Comparison of ENCODE assay signal across 8 cellular contexts in genomic region chr22:50112151-50113118, GRCh38. TPM values are rescaled to one million over a fixed set of nuclear protein-coding genes. Genes with fewer than 3 reads are reported as not detected.
DNase-seq lines count a peak whose midpoint lies in the region; ATAC-seq and TF ChIP-seq lines count a peak whose summit lies in the region.
"Had no signal": no experiment of that assay in that cellular context is flagged by ENCODE, and none has a peak within 500 bp of the region (broad histone marks: within the 10 kb centered on the region; RNA-seq: fewer than 3 reads in every experiment).

No MANE protein-coding gene starts in this region.

- peaks cover 82% of the 10 kb centered on the region for H3K27me3 Mint-ChIP-seq in stimulated activated memory B cell treated with anti-CD40 and anti-IgM and Interleukin-4, amounts not matched to agents 10 μg/mL and 1 μg/mL and 100 μg/mL, for 72 hours

- ATAC-seq in PC-3 (peak; percentile 50), GM18870 (IDR thresholded peaks at IDR 0.05; ENCODE audit: unreplicated experiment) (no peak)
- no peak for ATAC-seq in stimulated activated memory B cell treated with anti-CD40 and anti-IgM and Interleukin-4, amounts not matched to agents 10 μg/mL and 1 μg/mL and 100 μg/mL, for 72 hours

- no peaks in the 10 kb centered on the region for H3K9me3 Mint-ChIP-seq in stimulated activated memory B cell treated with anti-CD40 and anti-IgM and Interleukin-4, amounts not matched to agents 10 μg/mL and 1 μg/mL and 100 μg/mL, for 72 hours

- H3K79me2 ChIP-seq in GM23248 (ENCODE audit: insufficient read depth): no peaks in the 10 kb centered on the region
- H3K79me2 ChIP-seq in PC-3 (ENCODE audit: low read length): no peaks in the 10 kb centered on the region
- H3K79me2 ChIP-seq in osteoblast (ENCODE audit: insufficient read depth, low read length): no peaks in the 10 kb centered on the region

- no TSS peak for BruUV-seq in PC-3 (replicated peaks; lab: Mats Ljungman, UMichigan)

- no peaks in the 10 kb centered on the region for H4K20me1 ChIP-seq in GM23248 (ENCODE audit: insufficient read depth)
- no peaks in the 10 kb centered on the region for H4K20me1 ChIP-seq in PC-3 (ENCODE audit: low read length)
- H4K20me1 ChIP-seq in osteoblast (ENCODE audit: insufficient read depth, low read length): no peaks in the 10 kb centered on the region

- no peak overlapping the region for H3K27ac ChIP-seq in GM23248
- H3K27ac ChIP-seq in PC-3 (ENCODE audit: low read length): no peak overlapping the region
- no peak overlapping the region for H3K27ac ChIP-seq in osteoblast (ENCODE audit: low read depth, low read length)

- H3K9ac ChIP-seq in GM23248 (no peak overlapping the region), PC-3 (ENCODE audit: low read length) (no peak overlapping the region)

- H3K4me1 ChIP-seq in GM23248 (ENCODE audit: insufficient read depth): peaks cover 17% of the 10 kb centered on the region
- H3K4me1 ChIP-seq in PC-3 (ENCODE audit: insufficient read depth, low read length): peaks cover 24% of the 10 kb centered on the region
- no peaks in the 10 kb centered on the region for H3K4me1 ChIP-seq in osteoblast (ENCODE audit: insufficient read depth, low read length)

- no peak for TF ChIP-seq CTCF in PC-3 (conservative IDR thresholded peaks at IDR 0.05; ENCODE audit: low read depth, low read length)
- TF ChIP-seq CTCF in osteoblast (IDR thresholded peaks at IDR 0.05; ENCODE audit: extremely low read depth, low read depth, low read length): no peak

- H3K27me3 ChIP-seq in GM23248 (replicated peaks; ENCODE audit: insufficient read depth) (no peaks in the 10 kb centered on the region), PC-3 (ENCODE audit: low read length) (no peaks in the 10 kb centered on the region), osteoblast (ENCODE audit: insufficient read depth, low read length) (no peaks in the 10 kb centered on the region)

- H3K4me3 Mint-ChIP-seq in stimulated activated memory B cell treated with anti-CD40 and anti-IgM and Interleukin-4, amounts not matched to agents 10 μg/mL and 1 μg/mL and 100 μg/mL, for 72 hours: no peak overlapping the region

- H3K4me3 ChIP-seq in GM23248 (no peak overlapping the region), PC-3 (ENCODE audit: low read length) (no peak overlapping the region), osteoblast (ENCODE audit: insufficient read depth, low read length) (no peak overlapping the region)

- no peaks in the 10 kb centered on the region for H3K9me3 ChIP-seq in GM23248 (ENCODE audit: low read depth)
- no peaks in the 10 kb centered on the region for H3K9me3 ChIP-seq in PC-3 (ENCODE audit: low read length)
- H3K9me3 ChIP-seq in osteoblast (ENCODE audit: low read depth, low read length): no peaks in the 10 kb centered on the region

- in situ Hi-C loops in GM23248 (cut with MboI): no loop called here

- peak; percentile 53 for DNase-seq in GM23248
- peak; percentile 25 for DNase-seq in PC-3
- peak; percentile 93 for DNase-seq in dermis blood vessel endothelial cell
- peak; percentile 91 for DNase-seq in osteoblast (ENCODE audit: insufficient read length, low spot score, missing footprints)
- no peak for DNase-seq in NCI-H510A (lab: John Stamatoyannopoulos, UW)

- intact Hi-C loops in PC-3 (cut with micrococcal nuclease): no loop called here

- H3K27ac Mint-ChIP-seq in stimulated activated memory B cell treated with anti-CD40 and anti-IgM and Interleukin-4, amounts not matched to agents 10 μg/mL and 1 μg/mL and 100 μg/mL, for 72 hours: no peak overlapping the region

- H3K4me2 ChIP-seq in GM23248 (ENCODE audit: unreplicated experiment) (no peak overlapping the region), PC-3 (ENCODE audit: low read length) (no peak overlapping the region), osteoblast (ENCODE audit: insufficient read depth, low read length) (no peak overlapping the region)

- no peaks in the 10 kb centered on the region for H3K36me3 ChIP-seq in GM23248 (ENCODE audit: low read depth)
- no peaks in the 10 kb centered on the region for H3K36me3 ChIP-seq in PC-3 (ENCODE audit: low read depth, low read length)
- H3K36me3 ChIP-seq in osteoblast (ENCODE audit: insufficient read depth, low read length): no peaks in the 10 kb centered on the region

- no peaks in the 10 kb centered on the region for H3K36me3 Mint-ChIP-seq in stimulated activated memory B cell treated with anti-CD40 and anti-IgM and Interleukin-4, amounts not matched to agents 10 μg/mL and 1 μg/mL and 100 μg/mL, for 72 hours

- H3K9me2 ChIP-seq in GM23248 (ENCODE audit: insufficient read depth) (no peaks in the 10 kb centered on the region), PC-3 (replicated peaks; ENCODE audit: low read length) (no peaks in the 10 kb centered on the region)

- H3F3A ChIP-seq in GM23248 (ENCODE audit: insufficient read depth): no peaks in the 10 kb centered on the region; the same call in 1 of the 2 replicates
- H3F3A ChIP-seq in PC-3 (ENCODE audit: low read length, unreplicated experiment): no peaks in the 10 kb centered on the region

- POLR2A ChIA-PET in PC-3 (lab: Charles Lee; ENCODE audit: unreplicated experiment): no interaction called here

- H2AFZ ChIP-seq in GM23248: no peak overlapping the region
- 0 out of 2 replicates have a peak overlapping the region, but pooled peaks have one; percentile 48 for H2AFZ ChIP-seq in PC-3 (ENCODE audit: low read length)
- H2AFZ ChIP-seq in osteoblast (ENCODE audit: low read length): peak overlapping the region; percentile 53

- CTCF ChIA-PET in PC-3 (lab: Charles Lee): interaction anchor here (0.6 kb wide), 1 partner anchor 277 kb away, joined by 3 read pairs; no protein-coding TSS in a partner anchor

- WGBS in GM23248 (ENCODE audit: low coverage in 1 of 2, low lambda C conversion rate in 2 of 2, missing lambda C conversion rate in 2 of 2), 2 experiments: 79 to 82% methylated on average over 27 to 28 of the region's 28 CpGs

- H3K4me1 Mint-ChIP-seq in stimulated activated memory B cell treated with anti-CD40 and anti-IgM and Interleukin-4, amounts not matched to agents 10 μg/mL and 1 μg/mL and 100 μg/mL, for 72 hours: no peaks in the 10 kb centered on the region

RNA-seq across cellular contexts. Expression of gene MOV10L1, which starts 22.6 kb away (rescaled TPM):
- total RNA-seq in GM23248 (2014; rRNA removed; shearing (Covaris generic)): not detected in 2 replicates
- not detected in 2 replicates for polyA plus RNA-seq in GM23248 (2016; fragmentation: Nextera tagmentation; extraction: Ambion mirVana)
- total RNA-seq in PC-3 (2014; rRNA removed): 0.26 and 1.6 TPM in 2 replicates
- 19.4 and 35.1 TPM in 2 replicates for total RNA-seq in dermis blood vessel endothelial cell
- 0.36 and 0.59 TPM in 2 replicates for total RNA-seq in osteoblast
- polyA plus RNA-seq: keratinocyte had no signal

RNA-seq across cellular contexts. Expression of gene MLC1, which starts 27.2 kb away (rescaled TPM):
- total RNA-seq in GM23248 (2014; rRNA removed; shearing (Covaris generic)): not detected in 2 replicates
- polyA plus RNA-seq in GM23248 (2016; fragmentation: Nextera tagmentation; extraction: Ambion mirVana): not detected in 2 replicates
- total RNA-seq in PC-3 (2014; rRNA removed): 0.62 TPM in 1 of 2 replicates, not detected in the other
- total RNA-seq in dermis blood vessel endothelial cell: not detected in 2 replicates
- under 0.01 and 0.88 TPM in 2 replicates for total RNA-seq in osteoblast
- polyA plus RNA-seq: keratinocyte had no signal

RNA-seq across cellular contexts. Expression of gene TTLL8, which starts 54.3 kb away (rescaled TPM):
- not detected in 2 replicates for total RNA-seq in GM23248 (2014; rRNA removed; shearing (Covaris generic))
- not detected in 2 replicates for polyA plus RNA-seq in GM23248 (2016; fragmentation: Nextera tagmentation; extraction: Ambion mirVana)
- total RNA-seq in PC-3 (2014; rRNA removed): not detected in 2 replicates
- total RNA-seq in dermis blood vessel endothelial cell: not detected in 2 replicates
- not detected in 2 replicates for total RNA-seq in osteoblast
- polyA plus RNA-seq: keratinocyte had no signal

RNA-seq across cellular contexts. Expression of gene PANX2, which starts 58.1 kb away (rescaled TPM):
- total RNA-seq in GM23248 (2014; rRNA removed; shearing (Covaris generic)): under 0.01 TPM in 1 of 2 replicates, not detected in the other
- 0.18 and 0.20 TPM in 2 replicates for polyA plus RNA-seq in GM23248 (2016; fragmentation: Nextera tagmentation; extraction: Ambion mirVana)
- 9.4 and 11.9 TPM in 2 replicates for total RNA-seq in PC-3 (2014; rRNA removed)
- 0.34 and 0.60 TPM in 2 replicates for total RNA-seq in dermis blood vessel endothelial cell
- total RNA-seq in osteoblast: under 0.01 and 0.29 TPM in 2 replicates
